In genomic region chr17:35809855-35810461, GRCh38 we compare ENCODE assay signal across 8 cellular contexts. TPM values are rescaled to one million over a fixed set of nuclear protein-coding genes. Genes with fewer than 3 reads are reported as not detected.
DNase-seq lines count a peak whose midpoint lies in the region; ATAC-seq and TF ChIP-seq lines count a peak whose summit lies in the region.

No MANE protein-coding gene starts in this region.

- in situ Hi-C loops in brain microvascular endothelial cell (cut with HindIII; ENCODE audit: low pct_ligation_motif_present, low sequenced_read_pairs): no loop called here

- peak overlapping the region; percentile 99 for H3K27ac Mint-ChIP-seq in Caco-2 (ENCODE audit: unreplicated experiment)

- H3K9me3 ChIP-seq in Caco-2 (no peaks in the 10 kb centered on the region), HUES64 (ENCODE audit: insufficient read depth, low read depth, low read length) (no peaks in the 10 kb centered on the region), uterus (no peaks in the 10 kb centered on the region)

- H3K4me3 ChIP-seq in Caco-2 (ENCODE audit: low read depth, low read length) (peak overlapping the region; percentile 97), HUES64 (ENCODE audit: low read length) (peak overlapping the region; percentile 92), brain microvascular endothelial cell (ENCODE audit: low read depth, low read length) (peak overlapping the region; percentile 91), uterus (peak overlapping the region; percentile 98 to 100)

- H3K4me1 ChIP-seq in Caco-2: peaks cover 12% of the 10 kb centered on the region; the same call in 1 of the 2 replicates
- H3K4me1 ChIP-seq in HUES64 (ENCODE audit: insufficient read depth, low read length): peaks cover 20% of the 10 kb centered on the region
- peaks cover 4 to 5% of the 10 kb centered on the region in 2 donors for H3K4me1 ChIP-seq in uterus

- H3K9me3 Mint-ChIP-seq in Caco-2 (ENCODE audit: unreplicated experiment): no peaks in the 10 kb centered on the region

- peaks cover 16% of the 10 kb centered on the region for H3K4me1 Mint-ChIP-seq in Caco-2 (ENCODE audit: low read depth, unreplicated experiment)

- CTCF ChIA-PET in Caco-2 (lab: Charles Lee): interaction anchor here (0.6 to 2.4 kb wide), 7 partner anchors 40 to 295 kb away, joined by 3 to 83 read pairs (median 5); partner anchors contain the start of gene RASL10B

- no peak for TF ChIP-seq POLR2A in uterus (IDR thresholded peaks at IDR 0.05)

- DNase-seq in Caco-2 (no peak), brain microvascular endothelial cell (peak; percentile 33), medulla oblongata (ENCODE audit: extremely low spot score) (peak; percentile 26), uterus (no peak), NCI-H82 (lab: John Stamatoyannopoulos, UW) (no peak)
- DNase-seq in activated effector memory CD4-positive, alpha-beta T cell treated with Interleukin-2 at 50 U/mL for 16 hours: no peak

- H3K27ac ChIP-seq in HUES64 (ENCODE audit: low read depth, low read length): peak overlapping the region; percentile 93
- peak overlapping the region; percentile 95 for H3K27ac ChIP-seq in brain microvascular endothelial cell
- H3K27ac ChIP-seq in uterus: peak overlapping the region; percentile 98 to 99

- peaks cover 47% of the 10 kb centered on the region for H3K36me3 Mint-ChIP-seq in Caco-2 (ENCODE audit: insufficient read depth, unreplicated experiment)

- H3K36me3 ChIP-seq in Caco-2 (ENCODE audit: control insufficient read depth, insufficient read depth, low read length): no peaks in the 10 kb centered on the region
- H3K36me3 ChIP-seq in HUES64 (ENCODE audit: insufficient read depth, low read length): peaks cover 20% of the 10 kb centered on the region
- no peaks in the 10 kb centered on the region for H3K36me3 ChIP-seq in brain microvascular endothelial cell (replicated peaks)
- H3K36me3 ChIP-seq in uterus: no peaks in the 10 kb centered on the region

- no TSS peak for BruUV-seq in Caco-2 (replicated peaks; lab: Mats Ljungman, UMichigan)

- WGBS in HUES64: under 1% methylated on average over 20 of the region's 24 CpGs

- peak overlapping the region; percentile 95 for H3K9ac ChIP-seq in HUES64 (ENCODE audit: low read depth, low read length)

- intact Hi-C loops in Caco-2 (cut with micrococcal nuclease; ENCODE audit: unreplicated experiment) (loop anchor here (1.0 to 2.0 kb wide), 2 partner anchors 46 to 223 kb away; partner anchors contain the start of gene AP2B1), uterus (cut with DNase I; ENCODE audit: low total_unique reads) (loop anchor here (5.0 kb wide), 1 partner anchor 43 kb away; no protein-coding TSS in a partner anchor)

- H3K4me3 Mint-ChIP-seq in Caco-2 (ENCODE audit: unreplicated experiment): peak overlapping the region; percentile 92

- ATAC-seq in HG02678 (IDR thresholded peaks at IDR 0.05; ENCODE audit: unreplicated experiment): no peak

- H3K27me3 Mint-ChIP-seq in Caco-2 (ENCODE audit: insufficient read depth, unreplicated experiment): no peaks in the 10 kb centered on the region

- TF ChIP-seq CTCF in Caco-2 (IDR thresholded peaks at IDR 0.05; ENCODE audit: insufficient read depth in 1 of 2, low read depth in 1 of 2, low read length in 1 of 2, severe bottlenecking in 1 of 2, unreplicated experiment in 1 of 2) (no peak), brain microvascular endothelial cell (IDR thresholded peaks at IDR 0.05; ENCODE audit: low read depth, low read length, missing control alignments) (no peak), uterus (IDR thresholded peaks at IDR 0.05) (no peak)

- H3K27me3 ChIP-seq in Caco-2 (replicated peaks; ENCODE audit: control insufficient read depth, insufficient read depth, low read length) (no peaks in the 10 kb centered on the region), HUES64 (ENCODE audit: insufficient read depth, low read length) (no peaks in the 10 kb centered on the region), brain microvascular endothelial cell (replicated peaks) (no peaks in the 10 kb centered on the region), uterus (no peaks in the 10 kb centered on the region)

- POLR2A ChIA-PET in Caco-2 (lab: Charles Lee): interaction anchor here (1.0 to 2.5 kb wide), 5 partner anchors 10 to 792 kb away, joined by 3 to 44 read pairs (median 4); partner anchors contain the start of gene MRM1

RNA-seq across cellular contexts. Expression of gene TAF15, which starts 0.7 kb away (rescaled TPM):
- total RNA-seq in Caco-2 (2022) (335 and 350 TPM in 2 replicates), uterus (100 to 1,000 TPM in 3 of 4 donors, 10 to 100 TPM in 1; 68.5 to 167 (median 113) TPM)
- polyA plus RNA-seq in HUES64 (2013, experiment 1 of 2): 232 TPM
- polyA plus RNA-seq in HUES64 (2013, experiment 2 of 2): 265 TPM

RNA-seq across cellular contexts. Expression of gene MMP28, which starts 14.5 kb away (rescaled TPM):
- total RNA-seq in Caco-2 (2022): not detected in 2 replicates
- not detected for polyA plus RNA-seq in HUES64 (2013, experiment 1 of 2)
- not detected for polyA plus RNA-seq in HUES64 (2013, experiment 2 of 2)
- 10 to 100 TPM in 3 of 4 donors, 1 to 10 TPM in 1; 2.9 to 58.4 (median 11.0) TPM for total RNA-seq in uterus

RNA-seq across cellular contexts. Expression of gene C17orf50, which starts 49.3 kb away (rescaled TPM):
- total RNA-seq in Caco-2 (2022) (not detected in 2 replicates), uterus (not detected)
- not detected for polyA plus RNA-seq in HUES64 (2013, experiment 1 of 2)
- polyA plus RNA-seq in HUES64 (2013, experiment 2 of 2): not detected

RNA-seq across cellular contexts. Expression of gene GAS2L2, which starts 56.9 kb away (rescaled TPM):
- total RNA-seq in Caco-2 (2022) (not detected in 2 replicates), uterus (under 1 TPM in 1 of 4 donors, not detected in 3; 0.69 TPM)
- not detected for polyA plus RNA-seq in HUES64 (2013, experiment 1 of 2)
- not detected for polyA plus RNA-seq in HUES64 (2013, experiment 2 of 2)

RNA-seq across cellular contexts. Expression of gene HEATR9, which starts 58.7 kb away (rescaled TPM):
- not detected in 2 replicates for total RNA-seq in Caco-2 (2022)
- polyA plus RNA-seq in HUES64 (2013, experiment 1 of 2): not detected
- polyA plus RNA-seq in HUES64 (2013, experiment 2 of 2): not detected
- not detected for total RNA-seq in uterus

Comparison
In these comparisons a context has a peak if more than half of its experiments do, and no peak if none do; other contexts are left out.
1. DNase-seq: peak in brain microvascular endothelial cell (single experiment) and medulla oblongata (single experiment); none in Caco-2 (0 of 2), uterus (0 of 2), activated effector memory CD4-positive, alpha-beta T cell treated with Interleukin-2 at 50 U/mL for 16 hours (single experiment) and NCI-H82 (single experiment).
2. Peak in every context shown above with its lines, with median percentiles within 50 percentile points of each other: H3K4me3 ChIP-seq and H3K27ac ChIP-seq.